ENCODE assay signal across 18 cellular contexts in genomic region chr9:117444466-117444865, GRCh38.
"Had no signal": no experiment of that assay in that cellular context is flagged by ENCODE, and none has a peak within 500 bp of the region (broad histone marks: within the 10 kb centered on the region; RNA-seq: fewer than 3 reads in every experiment).

No MANE protein-coding gene starts in this region.

- ATAC-seq: left ventricle myocardium superior; lower lobe of right lung; naive thymus-derived CD8-positive, alpha-beta T cell; psoas muscle; right cardiac atrium; stimulated activated effector memory CD8-positive, alpha-beta T cell treated with anti-CD3 and anti-CD28 coated beads, Interleukin-12 subunit alpha, Interleukin-12 subunit beta, amount 100 ng/mL, for 72 hours had no signal

- DNase-seq: effector CD4-positive, alpha-beta T cell; left ventricle myocardium superior; lower lobe of right lung; naive thymus-derived CD8-positive, alpha-beta T cell; nephron progenitor cell; nucleus accumbens; ovary; posterior cingulate gyrus; psoas muscle; right cardiac atrium; sigmoid colon; stimulated activated CD4-positive, alpha-beta T cell treated with anti-CD3 and anti-CD28 coated beads, Interleukin-2, amount 100 ng/mL, for 24 hours; stimulated activated CD4-positive, alpha-beta T cell treated with anti-CD3 and anti-CD28 coated beads, Interleukin-4, amount 100 ng/mL, for 24 hours; stimulated activated naive CD4-positive, alpha-beta T cell treated with Interleukin-2 at 50 U/mL for 16 hours; stomach; thyroid gland; trophoblast cell had no signal
